Comparison of ENCODE assay signal across 21 cellular contexts in genomic region chr16:48628359-48628985, GRCh38.
"Had no signal": no experiment of that assay in that cellular context is flagged by ENCODE, and none has a peak within 500 bp of the region (broad histone marks: within the 10 kb centered on the region; RNA-seq: fewer than 3 reads in every experiment).

No MANE protein-coding gene starts in this region.

- H3K4me1 ChIP-seq: adrenal gland, ascending aorta had no signal

- H3K9me3 Mint-ChIP-seq: memory B cell; stimulated activated naive B cell treated with anti-CD40 and anti-IgM and Interleukin-4, amounts not matched to agents 10 μg/mL and 1 μg/mL and 100 μg/mL, for 72 hours had no signal

- H3K4me3 ChIP-seq: adrenal gland, ascending aorta, smooth muscle cell had no signal

- H3K36me3 Mint-ChIP-seq: activated naive CD8-positive, alpha-beta T cell; memory B cell; stimulated activated naive B cell treated with anti-CD40 and anti-IgM and Interleukin-4, amounts not matched to agents 10 μg/mL and 1 μg/mL and 100 μg/mL, for 72 hours had no signal

- FAIRE-seq: frontal cortex, islet of Langerhans had no signal

- H3K36me3 ChIP-seq: adrenal gland, ascending aorta, brain microvascular endothelial cell, WERI-Rb-1 had no signal

- H3K27ac ChIP-seq: adrenal gland, ascending aorta, brain microvascular endothelial cell, parathyroid adenoma, WERI-Rb-1 had no signal

- DNase-seq: activated CD4-positive, CD25-positive, alpha-beta regulatory T cell treated with anti-CD3 and anti-CD28 coated beads, Interleukin-2, amount 50 U/mL, for 72 hours; activated naive CD4-positive, alpha-beta T cell; brain microvascular endothelial cell; caudate nucleus; dermis blood vessel endothelial cell; effector CD8-positive, alpha-beta T cell; nephron progenitor cell; SK-N-SH; stimulated activated CD4-positive, alpha-beta T cell treated with anti-CD3 and anti-CD28 coated beads, Interleukin-15, amount 100 ng/mL, for 24 hours; stimulated activated CD8-positive, alpha-beta memory T cell treated with anti-CD3 and anti-CD28 coated beads, Interleukin-4, amount 100 ng/mL, for 48 hours; stimulated activated naive B cell treated with anti-CD40 and anti-IgM and Interleukin-4, amounts not matched to agents 10 μg/mL and 1 μg/mL and 100 μg/mL, for 72 hours; WERI-Rb-1 had no signal

- H3K9ac ChIP-seq: parathyroid adenoma, SK-N-SH had no signal

- H3K4me3 Mint-ChIP-seq: activated naive CD8-positive, alpha-beta T cell; memory B cell; nephron progenitor cell; stimulated activated naive B cell treated with anti-CD40 and anti-IgM and Interleukin-4, amounts not matched to agents 10 μg/mL and 1 μg/mL and 100 μg/mL, for 72 hours had no signal

- H3K27me3 ChIP-seq: adrenal gland, ascending aorta, brain microvascular endothelial cell had no signal

- H2AFZ ChIP-seq: parathyroid adenoma had no signal

- ATAC-seq: sciatic nerve; stimulated activated naive B cell treated with anti-CD40 and anti-IgM and Interleukin-4, amounts not matched to agents 10 μg/mL and 1 μg/mL and 100 μg/mL, for 72 hours had no signal

- H3K79me2 ChIP-seq: parathyroid adenoma had no signal

- H3K9me3 ChIP-seq: adrenal gland, ascending aorta, SK-N-SH had no signal

- H3K4me2 ChIP-seq: SK-N-SH, smooth muscle cell had no signal
